9 cellular contexts compared by ENCODE assay signal in genomic region chr5:140875085-140876065, GRCh38. TPM values are rescaled to one million over a fixed set of nuclear protein-coding genes. Genes with fewer than 3 reads are reported as not detected.
DNase-seq lines count a peak whose midpoint lies in the region; ATAC-seq and TF ChIP-seq lines count a peak whose summit lies in the region.
"Had no signal": no experiment of that assay in that cellular context is flagged by ENCODE, and none has a peak within 500 bp of the region (broad histone marks: within the 10 kb centered on the region; RNA-seq: fewer than 3 reads in every experiment).

TSS of gene PCDHA12 (plus strand) at chr5:140875308. CDS start at chr5:140875473, 165 bp downstream.

- RAD21 ChIA-PET in HCT116 (lab: Charles Lee; ENCODE audit: low non-redundant PET in 1 of 2, low total read pairs in 2 of 2, uncharacterized antibody in 2 of 2, unreplicated experiment in 2 of 2) = no interaction called here

- no peaks in the 10 kb centered on the region for H3K27me3 ChIP-seq in HCT116 (ENCODE audit: insufficient read depth, low read length)
- no peaks in the 10 kb centered on the region for H3K27me3 ChIP-seq in iPS-20b (ENCODE audit: insufficient read depth, low read length)
- H3K27me3 ChIP-seq in smooth muscle cell (ENCODE audit: low read depth) = no peaks in the 10 kb centered on the region

- TF ChIP-seq POLR2A in HCT116 (IDR thresholded peaks at IDR 0.05; ENCODE audit: borderline replicate concordance, extremely low read depth, insufficient read depth, insufficient read length) = no peak

- peak; percentile 37; the same call in 1 of the 2 replicates for TF ChIP-seq RAD21 in HCT116 (IDR thresholded peaks at IDR 0.05; ENCODE audit: low read depth)

- H4K20me1 ChIP-seq in HCT116 (ENCODE audit: insufficient read depth) = no peaks in the 10 kb centered on the region
- peaks cover 3% of the 10 kb centered on the region for H4K20me1 ChIP-seq in smooth muscle cell (ENCODE audit: low read depth)

- WGBS in smooth muscle cell (ENCODE audit: low lambda C conversion rate) = 7% methylated on average over 47 of the region's 47 CpGs

- H3K36me3 ChIP-seq in HCT116 (ENCODE audit: control insufficient read depth in 1 of 2, insufficient read depth in 2 of 2, low read length in 2 of 2) (no peaks in the 10 kb centered on the region), iPS-20b (ENCODE audit: insufficient read depth, low read depth, low read length) (no peaks in the 10 kb centered on the region), smooth muscle cell (ENCODE audit: low read depth) (no peaks in the 10 kb centered on the region)

- no TSS peak for BruUV-seq in HCT116 (replicated peaks; lab: Mats Ljungman, UMichigan)

- POLR2A ChIA-PET in HCT116 (lab: Charles Lee) = no interaction called here

- H3K27ac ChIP-seq in HCT116 (ENCODE audit: low read depth, low read length) (no peak within 1 kb of the TSS), iPS-20b (ENCODE audit: low read length) (no peak within 1 kb of the TSS), smooth muscle cell (ENCODE audit: low read depth) (peak within 1 kb of the TSS; percentile 41)
- H3K27ac ChIP-seq: KMS-11 had no signal

- H3K9me3 ChIP-seq in HCT116 (ENCODE audit: control insufficient read depth in 1 of 2, insufficient read depth in 1 of 2, low read depth in 1 of 2, low read length in 2 of 2) (no peaks in the 10 kb centered on the region), iPS-20b (ENCODE audit: insufficient read depth, low read depth, low read length) (peaks cover 2% of the 10 kb centered on the region; the same call in 1 of the 2 replicates), smooth muscle cell (replicated peaks; ENCODE audit: low read depth) (no peaks in the 10 kb centered on the region)

- H3K9me2 ChIP-seq in HCT116 (ENCODE audit: insufficient read depth) = no peaks in the 10 kb centered on the region; the same call in 1 of the 2 replicates

- H3K4me3 ChIP-seq in HCT116 (replicated peaks in 1 of 2; ENCODE audit: low read depth in 1 of 2, low read length in 2 of 2) (no peak within 1 kb of the TSS), iPS-20b (ENCODE audit: low read length) (peak within 1 kb of the TSS; percentile 67), smooth muscle cell (peak within 1 kb of the TSS; percentile 72)

- CTCF ChIA-PET in HCT116 (lab: Charles Lee) = interaction anchor here (0.7 to 1.4 kb wide), 3 partner anchors 18 to 165 kb away, joined by 3 to 13 read pairs (median 4); no protein-coding TSS in a partner anchor

- H3K9ac ChIP-seq in HCT116 (ENCODE audit: low read length) = no peak within 1 kb of the TSS
- peak within 1 kb of the TSS; percentile 59 for H3K9ac ChIP-seq in iPS-20b (ENCODE audit: low read depth, low read length)
- H3K9ac ChIP-seq in smooth muscle cell (ENCODE audit: low read depth) = peak within 1 kb of the TSS; percentile 39
- H3K9ac ChIP-seq: KMS-11 had no signal

- TF ChIP-seq CTCF in HCT116 (IDR thresholded peaks at IDR 0.05 in 2 of 3, conservative IDR thresholded peaks at IDR 0.05 in 1 of 3; ENCODE audit: borderline replicate concordance in 1 of 3, insufficient read depth in 1 of 3, low read depth in 2 of 3, low read length in 2 of 3) (peak; percentile 16 to 33 (median 27); a peak in 4 of 6 replicates), smooth muscle cell (IDR thresholded peaks at IDR 0.05; ENCODE audit: borderline replicate concordance, insufficient read depth, poor library complexity, severe bottlenecking) (peak; percentile 66)

- H2AFZ ChIP-seq in HCT116 (ENCODE audit: low read depth, low read length, poor library complexity, severe bottlenecking) = no peak within 1 kb of the TSS
- H2AFZ ChIP-seq in smooth muscle cell (ENCODE audit: low read depth) = peak within 1 kb of the TSS; percentile 55

- H3F3A ChIP-seq in smooth muscle cell (ENCODE audit: low read depth) = no peaks in the 10 kb centered on the region

- no peak for DNase-seq in HCT116 (ENCODE audit: low read depth, low spot score)
- DNase-seq in SW 1271 (lab: John Stamatoyannopoulos, UW) = peak; percentile 30 to 83
- DNase-seq in smooth muscle cell (lab: John Stamatoyannopoulos, UW; ENCODE audit: unreplicated experiment) = no peak
- DNase-seq in posterior cingulate gyrus = no peak
- no peak for DNase-seq in T-helper 9 cell
- DNase-seq in SIG-M5 treated with dmso at 0.1 percent for 504 hours (lab: John Stamatoyannopoulos, UW; ENCODE audit: unreplicated experiment) = no peak
- DNase-seq: foreskin fibroblast had no signal

- intact Hi-C loops in HCT116 (cut with micrococcal nuclease) = no loop called here
- intact Hi-C loops in posterior cingulate gyrus (cut with DNase I) = no loop called here

- H3K4me1 ChIP-seq in HCT116 (ENCODE audit: control insufficient read depth in 1 of 2, insufficient read depth in 2 of 2, low read length in 2 of 2) (no peaks in the 10 kb centered on the region), iPS-20b (ENCODE audit: insufficient read depth, low read length) (no peaks in the 10 kb centered on the region; the same call in 1 of the 2 replicates), smooth muscle cell (ENCODE audit: low read depth) (peaks cover 9% of the 10 kb centered on the region)

- H3K79me2 ChIP-seq in HCT116 (ENCODE audit: insufficient read depth, low read length) = no peaks in the 10 kb centered on the region
- no peaks in the 10 kb centered on the region for H3K79me2 ChIP-seq in smooth muscle cell (ENCODE audit: low read depth)

- no peak for ATAC-seq in HCT116

- H3K4me2 ChIP-seq in HCT116 (ENCODE audit: low read length) (no peak within 1 kb of the TSS), smooth muscle cell (peak within 1 kb of the TSS; percentile 85)
- H3K4me2 ChIP-seq: KMS-11 had no signal

TF ChIP-seq in HCT116, 20 proteins besides CTCF, POLR2A, EP300 and RAD21 (continues in another document):
- no peak for TF ChIP-seq EZH2 (IDR thresholded peaks at IDR 0.05)
- TF ChIP-seq SIN3A (IDR thresholded peaks at IDR 0.05; ENCODE audit: low read depth) = no peak
- TF ChIP-seq SRF (IDR thresholded peaks at IDR 0.05; ENCODE audit: low read depth) = no peak
- TF ChIP-seq EGR1 (IDR thresholded peaks at IDR 0.05; ENCODE audit: low read depth) = no peak
- no peak for TF ChIP-seq YY1 (IDR thresholded peaks at IDR 0.05; ENCODE audit: extremely low read depth, insufficient replicate concordance, low read depth, low read length)
- no peak for TF ChIP-seq POLR2AphosphoS5 (IDR thresholded peaks at IDR 0.05; ENCODE audit: low read depth, low read length)
- no peak for TF ChIP-seq CEBPB (IDR thresholded peaks at IDR 0.05; ENCODE audit: low read depth)
- TF ChIP-seq ZBTB33 (IDR thresholded peaks at IDR 0.05; ENCODE audit: extremely low read depth, insufficient replicate concordance, low read length) = no peak
- TF ChIP-seq TCF7L2 (IDR thresholded peaks at IDR 0.05; ENCODE audit: borderline replicate concordance, extremely low read depth, insufficient read depth, insufficient read length) = no peak
- no peak for TF ChIP-seq REST (IDR thresholded peaks at IDR 0.05; ENCODE audit: low read depth)
- no peak for TF ChIP-seq ZFX (IDR thresholded peaks at IDR 0.05)
- no peak for TF ChIP-seq EZH2phosphoT487 (IDR thresholded peaks at IDR 0.05; ENCODE audit: borderline replicate concordance)
- TF ChIP-seq MAX (IDR thresholded peaks at IDR 0.05) = no peak
- TF ChIP-seq FOSL1 (IDR thresholded peaks at IDR 0.05; ENCODE audit: low read depth) = no peak

RNA-seq across cellular contexts. Expression of gene PCDHA12, which starts in this region (rescaled TPM):
- total RNA-seq in HCT116 (2021; ENCODE audit: unreplicated experiment) (not detected), smooth muscle cell (7.3 and 9.6 TPM in 2 replicates)
- polyA plus RNA-seq in HCT116 (2012) = 0.01 TPM in 1 of 2 replicates, not detected in the other
- polyA plus RNA-seq in smooth muscle cell = 2.2 and 2.9 TPM in 2 replicates

Comparison
In these comparisons a context has a peak if more than half of its experiments do, and no peak if none do; other contexts are left out.
1. DNase-seq: peak in SW 1271 (2 of 2); none in HCT116 (single experiment), smooth muscle cell (single experiment), posterior cingulate gyrus (0 of 10), T-helper 9 cell (single experiment) and SIG-M5 treated with dmso at 0.1 percent for 504 hours (single experiment).
2. H3K4me3 ChIP-seq: peak in iPS-20b (single experiment) and smooth muscle cell (single experiment); none in HCT116 (0 of 2).